Comparison of ENCODE assay signal across 9 cellular contexts in genomic region chr1:10528066-10529014, GRCh38. TPM values are rescaled to one million over a fixed set of nuclear protein-coding genes. Genes with fewer than 3 reads are reported as not detected.
DNase-seq lines count a peak whose midpoint lies in the region; ATAC-seq lines count a peak whose summit lies in the region.
"Had no signal": no experiment of that assay in that cellular context is flagged by ENCODE, and none has a peak within 500 bp of the region (broad histone marks: within the 10 kb centered on the region; RNA-seq: fewer than 3 reads in every experiment).

No MANE protein-coding gene starts in this region.

- no peak overlapping the region for H3K4me3 Mint-ChIP-seq in stimulated activated effector memory CD8-positive, alpha-beta T cell treated with anti-CD3 and anti-CD28 coated beads, Interleukin-12 subunit alpha, Interleukin-12 subunit beta, amount 100 ng/mL, for 72 hours
- H3K4me3 Mint-ChIP-seq: activated CD4-positive, alpha-beta memory T cell treated with anti-CD3 and anti-CD28 coated beads, Interleukin-2, amount 10 ng/mL, durations not matched to agents 7 days and 5 days had no signal

- H3K36me3 Mint-ChIP-seq in stimulated activated effector memory CD8-positive, alpha-beta T cell treated with anti-CD3 and anti-CD28 coated beads, Interleukin-12 subunit alpha, Interleukin-12 subunit beta, amount 100 ng/mL, for 72 hours, result no peaks in the 10 kb centered on the region

- no peaks in the 10 kb centered on the region for H3K9me3 Mint-ChIP-seq in stimulated activated effector memory CD8-positive, alpha-beta T cell treated with anti-CD3 and anti-CD28 coated beads, Interleukin-12 subunit alpha, Interleukin-12 subunit beta, amount 100 ng/mL, for 72 hours
- H3K9me3 Mint-ChIP-seq: activated CD4-positive, alpha-beta memory T cell treated with anti-CD3 and anti-CD28 coated beads, Interleukin-2, amount 10 ng/mL, durations not matched to agents 7 days and 5 days had no signal

- H3K9me3 ChIP-seq in iPS-18c (ENCODE audit: control insufficient read depth, insufficient read depth, low read length), result no peaks in the 10 kb centered on the region

- no peaks in the 10 kb centered on the region for H3K36me3 ChIP-seq in H7 (replicated peaks; ENCODE audit: control insufficient read depth, insufficient read depth, low read length)

- peak; percentile 40 for ATAC-seq in stimulated activated effector memory CD8-positive, alpha-beta T cell treated with anti-CD3 and anti-CD28 coated beads, Interleukin-12 subunit alpha, Interleukin-12 subunit beta, amount 100 ng/mL, for 72 hours

- H3K27me3 ChIP-seq in H7 (ENCODE audit: control insufficient read depth, insufficient read depth, low read length), result no peaks in the 10 kb centered on the region

- H3K27ac Mint-ChIP-seq in stimulated activated effector memory CD8-positive, alpha-beta T cell treated with anti-CD3 and anti-CD28 coated beads, Interleukin-12 subunit alpha, Interleukin-12 subunit beta, amount 100 ng/mL, for 72 hours, result no peak overlapping the region
- H3K27ac Mint-ChIP-seq: activated CD4-positive, alpha-beta memory T cell treated with anti-CD3 and anti-CD28 coated beads, Interleukin-2, amount 10 ng/mL, durations not matched to agents 7 days and 5 days had no signal

- peak overlapping the region; percentile 12; the same call in 1 of the 2 replicates for H3K4me3 ChIP-seq in iPS-18c (ENCODE audit: insufficient read depth, low read depth, low read length)
- H3K4me3 ChIP-seq in H7 (ENCODE audit: insufficient read depth, low read depth, low read length), result no peak overlapping the region

- peaks cover 30% of the 10 kb centered on the region for H3K4me1 Mint-ChIP-seq in stimulated activated effector memory CD8-positive, alpha-beta T cell treated with anti-CD3 and anti-CD28 coated beads, Interleukin-12 subunit alpha, Interleukin-12 subunit beta, amount 100 ng/mL, for 72 hours

- DNase-seq in HK-2 (ENCODE audit: unreplicated experiment) (peak; percentile 75), astrocyte of the hippocampus (ENCODE audit: low read depth, low spot score) (peak; percentile 94), NCI-H1694 treated with DMSO at 0.1 percent for 48 hours (lab: John Stamatoyannopoulos, UW) (no peak), H7 (no peak), SHP77 treated with DMSO at 0.1 percent for 48 hours (lab: John Stamatoyannopoulos, UW) (no peak)
- no peak for DNase-seq in stimulated activated effector memory CD8-positive, alpha-beta T cell treated with anti-CD3 and anti-CD28 coated beads, Interleukin-12 subunit alpha, Interleukin-12 subunit beta, amount 100 ng/mL, for 72 hours (ENCODE audit: low spot score in 2 of 2)
- DNase-seq in stimulated activated naive CD4-positive, alpha-beta T cell treated with Interleukin-2 at 50 U/mL for 16 hours (lab: John Stamatoyannopoulos, UW), result no peak
- DNase-seq: activated CD4-positive, alpha-beta memory T cell treated with anti-CD3 and anti-CD28 coated beads, Interleukin-2, amount 10 ng/mL, durations not matched to agents 7 days and 5 days had no signal

RNA-seq across cellular contexts. Expression of gene PEX14, which starts 53.6 kb away (rescaled TPM):
- total RNA-seq in H7 (2014; rRNA removed; shearing (Covaris generic)), result 58.5 and 59.5 TPM in 2 replicates

RNA-seq across cellular contexts. Expression of gene DFFA, which starts 56.0 kb away (rescaled TPM):
- total RNA-seq in H7 (2014; rRNA removed; shearing (Covaris generic)), result 102 and 109 TPM in 2 replicates

Comparison
In these comparisons a context has a peak if more than half of its experiments do, and no peak if none do; other contexts are left out.
1. DNase-seq: peak in HK-2 (single experiment) and astrocyte of the hippocampus (single experiment); none in stimulated activated effector memory CD8-positive, alpha-beta T cell treated with anti-CD3 and anti-CD28 coated beads, Interleukin-12 subunit alpha, Interleukin-12 subunit beta, amount 100 ng/mL, for 72 hours (0 of 2), NCI-H1694 treated with DMSO at 0.1 percent for 48 hours (single experiment), H7 (single experiment), SHP77 treated with DMSO at 0.1 percent for 48 hours (single experiment) and stimulated activated naive CD4-positive, alpha-beta T cell treated with Interleukin-2 at 50 U/mL for 16 hours (single experiment).